ENCODE assay signal across 24 cellular contexts in the genomic region with DNA sequence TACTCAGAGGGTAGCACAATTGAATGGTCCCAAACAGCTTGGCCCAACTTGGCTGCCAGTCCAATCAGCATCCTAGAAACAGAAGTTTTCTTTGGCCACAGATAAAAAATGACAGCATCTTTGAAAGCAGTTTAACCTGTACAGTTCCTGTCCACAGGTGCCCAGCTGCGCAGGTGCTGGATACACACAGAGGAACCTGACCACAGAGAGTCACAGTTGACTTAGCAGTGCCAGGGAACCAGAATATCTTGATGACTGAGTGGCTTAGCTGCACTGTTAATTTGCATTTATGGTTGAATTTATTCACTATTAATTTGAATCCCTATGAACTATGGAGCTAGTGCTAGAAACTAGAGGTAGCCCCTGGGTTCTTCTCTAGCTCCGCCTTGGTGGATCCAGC.
DNase-seq lines count a peak whose midpoint lies in the region; ATAC-seq and TF ChIP-seq lines count a peak whose summit lies in the region.
"Had no signal": no experiment of that assay in that cellular context is flagged by ENCODE, and none has a peak within 500 bp of the region (broad histone marks: within the 10 kb centered on the region; RNA-seq: fewer than 3 reads in every experiment).

No MANE protein-coding gene starts in this region.

- peak overlapping the region; percentile 63; the same call in 1 of the 2 replicates for H3K27ac ChIP-seq in MM.1S (ENCODE audit: low read length)
- no peak overlapping the region for H3K27ac ChIP-seq in SU-DHL-6 (ENCODE audit: low read depth, low read length)
- no peak overlapping the region for H3K27ac ChIP-seq in WERI-Rb-1
- H3K27ac ChIP-seq: BLaER1 treated with 17β-estradiol and CSF1 and Interleukin-3, amounts not matched to agents 10 nM and 100 nM; dorsolateral prefrontal cortex; neural progenitor cell; thyroid gland had no signal

- H3K4me2 ChIP-seq in MM.1S (ENCODE audit: low read depth, low read length) (peak overlapping the region; percentile 10; the same call in 1 of the 2 replicates), SU-DHL-6 (ENCODE audit: low read depth, low read length, poor library complexity, severe bottlenecking) (peak overlapping the region; percentile 39)
- H3K4me2 ChIP-seq: BLaER1 treated with 17β-estradiol and CSF1 and Interleukin-3, amounts not matched to agents 10 nM and 100 nM; neural progenitor cell had no signal

- 0 out of 2 replicates have a peak, but pooled peaks cover 15% of the 10 kb centered on the region for H3F3A ChIP-seq in MM.1S (ENCODE audit: insufficient read depth, low read length)
- H3F3A ChIP-seq in SU-DHL-6 (ENCODE audit: insufficient read depth): peaks cover 11% of the 10 kb centered on the region

- peaks cover 50% of the 10 kb centered on the region for H3K4me1 ChIP-seq in MM.1S (ENCODE audit: low read length)
- H3K4me1 ChIP-seq: BLaER1 treated with 17β-estradiol and CSF1 and Interleukin-3, amounts not matched to agents 10 nM and 100 nM; neural progenitor cell; thyroid gland had no signal

- 0 out of 2 replicates have a peak overlapping the region, but pooled peaks have one; percentile 3 for H3K9ac ChIP-seq in MM.1S (ENCODE audit: low read length)
- H3K9ac ChIP-seq in SU-DHL-6 (ENCODE audit: low read length): no peak overlapping the region
- H3K9ac ChIP-seq: BLaER1 treated with 17β-estradiol and CSF1 and Interleukin-3, amounts not matched to agents 10 nM and 100 nM; neural progenitor cell had no signal

- no peak overlapping the region for H3K4me3 ChIP-seq in GM12865 (ENCODE audit: low read depth, low read length)
- no peak overlapping the region for H3K4me3 ChIP-seq in MM.1S (ENCODE audit: low read length)
- no peak overlapping the region for H3K4me3 ChIP-seq in SU-DHL-6 (ENCODE audit: insufficient read depth, low read length, poor library complexity, severe bottlenecking)
- H3K4me3 ChIP-seq in WERI-Rb-1 (ENCODE audit: low read depth, low read length): no peak overlapping the region
- H3K4me3 ChIP-seq: BLaER1 treated with 17β-estradiol and CSF1 and Interleukin-3, amounts not matched to agents 10 nM and 100 nM; dorsolateral prefrontal cortex; neural progenitor cell; thyroid gland had no signal

- no peaks in the 10 kb centered on the region for H3K9me3 ChIP-seq in MM.1S (replicated peaks; ENCODE audit: insufficient read depth, low read length)
- H3K9me3 ChIP-seq in SU-DHL-6 (ENCODE audit: insufficient read depth, low read length): peaks cover 15% of the 10 kb centered on the region; the same call in 1 of the 2 replicates
- H3K9me3 ChIP-seq in WERI-Rb-1 (ENCODE audit: severe bottlenecking): peaks cover 5% of the 10 kb centered on the region
- H3K9me3 ChIP-seq: thyroid gland had no signal

- no peaks in the 10 kb centered on the region for H3K27me3 ChIP-seq in MM.1S (replicated peaks; ENCODE audit: insufficient read depth, low read length)
- no peaks in the 10 kb centered on the region for H3K27me3 ChIP-seq in SU-DHL-6 (ENCODE audit: low read length)
- H3K27me3 ChIP-seq in WERI-Rb-1 (ENCODE audit: insufficient read depth, low read depth, severe bottlenecking): no peaks in the 10 kb centered on the region
- H3K27me3 ChIP-seq: BLaER1 treated with 17β-estradiol and CSF1 and Interleukin-3, amounts not matched to agents 10 nM and 100 nM; dorsolateral prefrontal cortex; neural progenitor cell; thyroid gland had no signal

- no peaks in the 10 kb centered on the region for H4K20me1 ChIP-seq in MM.1S (ENCODE audit: insufficient read depth, low read length)
- no peaks in the 10 kb centered on the region for H4K20me1 ChIP-seq in SU-DHL-6 (ENCODE audit: low read depth, low read length)
- H4K20me1 ChIP-seq: BLaER1 treated with 17β-estradiol and CSF1 and Interleukin-3, amounts not matched to agents 10 nM and 100 nM had no signal

- no peaks in the 10 kb centered on the region for H3K79me2 ChIP-seq in MM.1S (ENCODE audit: low read length)
- H3K79me2 ChIP-seq in SU-DHL-6 (ENCODE audit: insufficient read depth, low read length): no peaks in the 10 kb centered on the region

- H3K36me3 ChIP-seq in MM.1S (replicated peaks; ENCODE audit: insufficient read depth, low read length) (no peaks in the 10 kb centered on the region), SU-DHL-6 (ENCODE audit: low read length) (no peaks in the 10 kb centered on the region), WERI-Rb-1 (no peaks in the 10 kb centered on the region; the same call in 1 of the 2 replicates)
- H3K36me3 ChIP-seq: thyroid gland had no signal

- ATAC-seq in GM21723 (IDR thresholded peaks at IDR 0.05; ENCODE audit: unreplicated experiment) (peak; percentile 60), GM18870 (IDR thresholded peaks at IDR 0.05; ENCODE audit: unreplicated experiment) (no peak)
- ATAC-seq: Right ventricle myocardium inferior; sciatic nerve; stimulated activated naive CD8-positive, alpha-beta T cell treated with anti-CD3 and anti-CD28 coated beads, Interleukin-15, amount 100 ng/mL, for 72 hours; WTC11 had no signal

- H3K9me2 ChIP-seq in MM.1S (replicated peaks; ENCODE audit: insufficient read depth, low read length): no peaks in the 10 kb centered on the region
- no peaks in the 10 kb centered on the region for H3K9me2 ChIP-seq in SU-DHL-6 (replicated peaks; ENCODE audit: insufficient read depth, low read length)

- peak; percentile 44 for DNase-seq in GM12865 (ENCODE audit: low read depth)
- DNase-seq in MM.1S: peak; percentile 86
- no peak for DNase-seq in WERI-Rb-1
- no peak for DNase-seq in cerebellar cortex (ENCODE audit: low spot score)
- no peak for DNase-seq in NCI-H128 (lab: John Stamatoyannopoulos, UW; ENCODE audit: unreplicated experiment)
- DNase-seq: activated CD8-positive, alpha-beta memory T cell treated with anti-CD3 and anti-CD28 coated beads, Interleukin-2, amount 50 U/mL, for 4 hours; activated naive CD8-positive, alpha-beta T cell treated with anti-CD3 and anti-CD28 coated beads, Interleukin-2, amount 10 ng/mL, durations not matched to agents 7 days and 5 days; Calu3; dorsolateral prefrontal cortex; kidney glomerular epithelial cell; NCI-H524 treated with DMSO at 0.1 percent for 48 hours; OCI-M1; stimulated activated naive CD8-positive, alpha-beta T cell treated with anti-CD3 and anti-CD28 coated beads, Interleukin-15, amount 100 ng/mL, for 72 hours; SW 1271; T1000; thyroid gland had no signal

- H2AFZ ChIP-seq in MM.1S (ENCODE audit: low read length): no peak overlapping the region
- H2AFZ ChIP-seq in SU-DHL-6 (ENCODE audit: low read depth, low read length, severe bottlenecking): no peak overlapping the region
- H2AFZ ChIP-seq: neural progenitor cell had no signal

- no peak for TF ChIP-seq CTCF in GM12865 (IDR thresholded peaks at IDR 0.05; ENCODE audit: insufficient read depth, low read depth, low read length, missing control alignments)
- no peak for TF ChIP-seq CTCF in MM.1S (IDR thresholded peaks at IDR 0.05; ENCODE audit: low read length)
- TF ChIP-seq CTCF in SU-DHL-6 (IDR thresholded peaks at IDR 0.05; ENCODE audit: insufficient read depth, low read length, poor library complexity, severe bottlenecking): no peak
- TF ChIP-seq CTCF in WERI-Rb-1 (IDR thresholded peaks at IDR 0.05; ENCODE audit: low read depth, low read length): no peak

Comparison
In these comparisons a context has a peak if more than half of its experiments do, and no peak if none do; other contexts are left out.
1. DNase-seq: peak in GM12865 (single experiment) and MM.1S (single experiment); none in WERI-Rb-1 (single experiment), cerebellar cortex (single experiment) and NCI-H128 (single experiment).